Comparison of ENCODE assay signal across 20 cellular contexts in the genomic region with DNA sequence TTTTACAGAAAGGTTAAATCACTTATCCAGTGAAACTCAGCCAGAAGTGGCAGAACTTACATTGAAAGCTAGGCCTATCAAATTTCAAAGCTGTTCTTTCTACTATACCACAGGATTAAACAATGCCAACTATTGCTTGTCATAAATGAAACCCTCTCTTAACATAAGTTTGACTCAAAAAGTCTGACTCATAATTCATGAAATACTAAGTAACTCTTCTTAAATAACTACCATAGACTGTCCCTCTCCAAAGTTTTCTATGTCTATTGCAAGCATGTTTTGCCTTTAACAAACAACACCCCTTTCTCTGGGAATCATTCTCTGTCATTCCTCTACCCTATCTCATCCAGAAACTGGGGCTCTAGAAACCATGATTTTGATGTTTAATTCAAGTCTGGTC.
A peak's percentile ranks its signal among the peaks of the same experiment; 100 is the strongest.
DNase-seq lines count a peak whose midpoint lies in the region; ATAC-seq and TF ChIP-seq lines count a peak whose summit lies in the region.
"Had no signal": no experiment of that assay in that cellular context is flagged by ENCODE, and none has a peak within 500 bp of the region (broad histone marks: within the 10 kb centered on the region; RNA-seq: fewer than 3 reads in every experiment).

No MANE protein-coding gene starts in this region.

- H3K4me3 Mint-ChIP-seq in activated T-helper 1 cell treated with anti-CD3 and anti-CD28 coated beads, Interleukin-12 subunit alpha, Interleukin-12 subunit beta, Interleukin-2, Interleukin-4 antibody, amounts not matched to agents 30 ng/mL and 10 ng/mL and 1 ng/mL, durations not matched to agents 14 hours and 24 hours and 36 hours: no peak overlapping the region
- H3K4me3 Mint-ChIP-seq in stimulated activated memory B cell treated with anti-CD40 and anti-IgM and Interleukin-4, amounts not matched to agents 10 μg/mL and 1 μg/mL and 100 μg/mL, for 72 hours: no peak overlapping the region
- H3K4me3 Mint-ChIP-seq: activated naive CD8-positive, alpha-beta T cell treated with anti-CD3 and anti-CD28 coated beads for 36 hours; CD8-positive, alpha-beta memory T cell; stimulated activated effector memory CD8-positive, alpha-beta T cell treated with anti-CD3 and anti-CD28 coated beads, Interleukin-12 subunit alpha, Interleukin-12 subunit beta, amount 100 ng/mL, for 72 hours had no signal

- ATAC-seq in SK-N-SH treated with all-trans-retinoic acid at 6 μM for 48 hours (peak; percentile 67), HG03095 (IDR thresholded peaks at IDR 0.05; ENCODE audit: unreplicated experiment) (no peak)
- no peak for ATAC-seq in stimulated activated memory B cell treated with anti-CD40 and anti-IgM and Interleukin-4, amounts not matched to agents 10 μg/mL and 1 μg/mL and 100 μg/mL, for 72 hours
- ATAC-seq: left colon; stimulated activated effector memory CD8-positive, alpha-beta T cell treated with anti-CD3 and anti-CD28 coated beads, Interleukin-12 subunit alpha, Interleukin-12 subunit beta, amount 100 ng/mL, for 72 hours had no signal

- no peak overlapping the region for H3K27ac Mint-ChIP-seq in activated T-helper 1 cell treated with anti-CD3 and anti-CD28 coated beads, Interleukin-12 subunit alpha, Interleukin-12 subunit beta, Interleukin-2, Interleukin-4 antibody, amounts not matched to agents 30 ng/mL and 10 ng/mL and 1 ng/mL, durations not matched to agents 14 hours and 24 hours and 36 hours
- no peak overlapping the region for H3K27ac Mint-ChIP-seq in stimulated activated memory B cell treated with anti-CD40 and anti-IgM and Interleukin-4, amounts not matched to agents 10 μg/mL and 1 μg/mL and 100 μg/mL, for 72 hours
- H3K27ac Mint-ChIP-seq: activated naive CD8-positive, alpha-beta T cell treated with anti-CD3 and anti-CD28 coated beads for 36 hours; CD8-positive, alpha-beta memory T cell; stimulated activated effector memory CD8-positive, alpha-beta T cell treated with anti-CD3 and anti-CD28 coated beads, Interleukin-12 subunit alpha, Interleukin-12 subunit beta, amount 100 ng/mL, for 72 hours had no signal

- H3K36me3 Mint-ChIP-seq in activated T-helper 1 cell treated with anti-CD3 and anti-CD28 coated beads, Interleukin-12 subunit alpha, Interleukin-12 subunit beta, Interleukin-2, Interleukin-4 antibody, amounts not matched to agents 30 ng/mL and 10 ng/mL and 1 ng/mL, durations not matched to agents 14 hours and 24 hours and 36 hours (ENCODE audit: low read depth): no peaks in the 10 kb centered on the region
- H3K36me3 Mint-ChIP-seq in stimulated activated memory B cell treated with anti-CD40 and anti-IgM and Interleukin-4, amounts not matched to agents 10 μg/mL and 1 μg/mL and 100 μg/mL, for 72 hours: no peaks in the 10 kb centered on the region
- H3K36me3 Mint-ChIP-seq: activated naive CD8-positive, alpha-beta T cell treated with anti-CD3 and anti-CD28 coated beads for 36 hours; CD8-positive, alpha-beta memory T cell; stimulated activated effector memory CD8-positive, alpha-beta T cell treated with anti-CD3 and anti-CD28 coated beads, Interleukin-12 subunit alpha, Interleukin-12 subunit beta, amount 100 ng/mL, for 72 hours had no signal

- no peaks in the 10 kb centered on the region for H3K9me3 ChIP-seq in muscle layer of duodenum (ENCODE audit: control insufficient read depth in 1 of 2, low read length in 2 of 2)
- H3K9me3 ChIP-seq: SJCRH30, uterus had no signal

- H3K4me1 Mint-ChIP-seq in activated T-helper 1 cell treated with anti-CD3 and anti-CD28 coated beads, Interleukin-12 subunit alpha, Interleukin-12 subunit beta, Interleukin-2, Interleukin-4 antibody, amounts not matched to agents 30 ng/mL and 10 ng/mL and 1 ng/mL, durations not matched to agents 14 hours and 24 hours and 36 hours (ENCODE audit: low read depth): no peaks in the 10 kb centered on the region
- no peaks in the 10 kb centered on the region for H3K4me1 Mint-ChIP-seq in stimulated activated memory B cell treated with anti-CD40 and anti-IgM and Interleukin-4, amounts not matched to agents 10 μg/mL and 1 μg/mL and 100 μg/mL, for 72 hours
- H3K4me1 Mint-ChIP-seq: activated naive CD8-positive, alpha-beta T cell treated with anti-CD3 and anti-CD28 coated beads for 36 hours; CD8-positive, alpha-beta memory T cell; stimulated activated effector memory CD8-positive, alpha-beta T cell treated with anti-CD3 and anti-CD28 coated beads, Interleukin-12 subunit alpha, Interleukin-12 subunit beta, amount 100 ng/mL, for 72 hours had no signal

- peaks cover 12% of the 10 kb centered on the region for H3K27me3 Mint-ChIP-seq in activated T-helper 1 cell treated with anti-CD3 and anti-CD28 coated beads, Interleukin-12 subunit alpha, Interleukin-12 subunit beta, Interleukin-2, Interleukin-4 antibody, amounts not matched to agents 30 ng/mL and 10 ng/mL and 1 ng/mL, durations not matched to agents 14 hours and 24 hours and 36 hours (ENCODE audit: insufficient read depth)
- peaks cover 10% of the 10 kb centered on the region for H3K27me3 Mint-ChIP-seq in stimulated activated memory B cell treated with anti-CD40 and anti-IgM and Interleukin-4, amounts not matched to agents 10 μg/mL and 1 μg/mL and 100 μg/mL, for 72 hours
- H3K27me3 Mint-ChIP-seq: activated naive CD8-positive, alpha-beta T cell treated with anti-CD3 and anti-CD28 coated beads for 36 hours had no signal

- H3K9me3 Mint-ChIP-seq in activated T-helper 1 cell treated with anti-CD3 and anti-CD28 coated beads, Interleukin-12 subunit alpha, Interleukin-12 subunit beta, Interleukin-2, Interleukin-4 antibody, amounts not matched to agents 30 ng/mL and 10 ng/mL and 1 ng/mL, durations not matched to agents 14 hours and 24 hours and 36 hours: no peaks in the 10 kb centered on the region
- peaks cover 7% of the 10 kb centered on the region for H3K9me3 Mint-ChIP-seq in stimulated activated memory B cell treated with anti-CD40 and anti-IgM and Interleukin-4, amounts not matched to agents 10 μg/mL and 1 μg/mL and 100 μg/mL, for 72 hours
- H3K9me3 Mint-ChIP-seq: activated naive CD8-positive, alpha-beta T cell treated with anti-CD3 and anti-CD28 coated beads for 36 hours had no signal

- no peaks in the 10 kb centered on the region for H3K36me3 ChIP-seq in muscle layer of duodenum (ENCODE audit: control insufficient read depth in 1 of 2, insufficient read depth in 2 of 2, low read length in 2 of 2)
- H3K36me3 ChIP-seq: SJCRH30, uterus had no signal

- no peaks in the 10 kb centered on the region for H3K27me3 ChIP-seq in muscle layer of duodenum (ENCODE audit: low read depth, low read length)
- H3K27me3 ChIP-seq: SJCRH30, uterus had no signal

- H3K27ac ChIP-seq in epithelial cell of prostate (peak overlapping the region; percentile 36), muscle layer of duodenum (ENCODE audit: low read length) (peak overlapping the region; percentile 27)
- H3K27ac ChIP-seq: uterus had no signal

- H3K4me3 ChIP-seq in muscle layer of duodenum (ENCODE audit: low read depth in 1 of 2, low read length in 2 of 2): no peak overlapping the region
- H3K4me3 ChIP-seq: uterus had no signal

- intact Hi-C loops in activated T-helper 1 cell treated with anti-CD3 and anti-CD28 coated beads, Interleukin-12 subunit alpha, Interleukin-12 subunit beta, Interleukin-2, Interleukin-4 antibody, amounts not matched to agents 30 ng/mL and 10 ng/mL and 1 ng/mL, durations not matched to agents 14 hours and 24 hours and 36 hours (cut with micrococcal nuclease): no loop called here

- DNase-seq in ELR (ENCODE audit: low read depth) (peak; percentile 13), epithelial cell of prostate (ENCODE audit: low read depth, low spot score) (no peak), cerebellar cortex (ENCODE audit: low spot score) (no peak)
- DNase-seq in activated T-helper 1 cell treated with anti-CD3 and anti-CD28 coated beads, Interleukin-12 subunit alpha, Interleukin-12 subunit beta, Interleukin-2, Interleukin-4 antibody, amounts not matched to agents 30 ng/mL and 10 ng/mL and 1 ng/mL, durations not matched to agents 14 hours and 24 hours and 36 hours (ENCODE audit: low spot score): no peak
- DNase-seq: ACHN; activated naive CD8-positive, alpha-beta T cell treated with anti-CD3 and anti-CD28 coated beads for 36 hours; CD8-positive, alpha-beta memory T cell; cortex of kidney; erythroblast; left colon; NCI-H1930; NCI-H510A treated with DMSO at 0.1 percent for 48 hours; SJCRH30; T1000; uterus had no signal

- peaks cover 0 to 25% of the 10 kb centered on the region in 2 donors for H3K4me1 ChIP-seq in muscle layer of duodenum (ENCODE audit: control insufficient read depth in 1 of 2, insufficient read depth in 2 of 2, low read length in 2 of 2)
- H3K4me1 ChIP-seq: uterus had no signal

TF ChIP-seq in SK-N-SH treated with all-trans-retinoic acid at 6 μM for 48 hours, 23 proteins besides CTCF, POLR2A, EP300 and RAD21 (continues in another document):
- TF ChIP-seq TOX (CRISPR knock-in tag; IDR thresholded peaks at IDR 0.05; ENCODE audit: borderline replicate concordance) (no peak), ISL1 (CRISPR knock-in tag; IDR thresholded peaks at IDR 0.05) (no peak), CSDC2 (CRISPR knock-in tag; IDR thresholded peaks at IDR 0.05) (no peak), TCF4 (CRISPR knock-in tag; IDR thresholded peaks at IDR 0.05; ENCODE audit: borderline replicate concordance) (no peak), BACH2 (CRISPR knock-in tag; IDR thresholded peaks at IDR 0.05; ENCODE audit: borderline replicate concordance) (no peak), ZFP30 (CRISPR knock-in tag; IDR thresholded peaks at IDR 0.05) (no peak), ZFP3 (CRISPR knock-in tag; IDR thresholded peaks at IDR 0.05) (no peak), CREB5 (CRISPR knock-in tag; IDR thresholded peaks at IDR 0.05; ENCODE audit: low read depth) (no peak)
